In genomic region chr1:17298-17697, GRCh38 we compare ENCODE assay signal across 16 cellular contexts. TPM values are rescaled to one million over a fixed set of nuclear protein-coding genes. Genes with fewer than 3 reads are reported as not detected.
DNase-seq lines count a peak whose midpoint lies in the region; ATAC-seq, FAIRE-seq and TF ChIP-seq lines count a peak whose summit lies in the region.
"Not testable (repeated sequence)": the region's sequence is repeated elsewhere in the genome, so short reads cannot be mapped to it uniquely, and the experiment has no call there.
"Had no signal": no experiment of that assay in that cellular context is flagged by ENCODE, and none has a peak within 500 bp of the region (broad histone marks: within the 10 kb centered on the region; RNA-seq: fewer than 3 reads in every experiment).

No MANE protein-coding gene starts in this region.

- CTCF ChIA-PET in PC-3 (lab: Charles Lee); GM12878 (lab: Yijun Ruan, JAX): not testable (repeated sequence)

- H3K9ac ChIP-seq in PC-3 (ENCODE audit: low read length); GM12878 (ENCODE audit: control insufficient read depth, insufficient read depth, low read length): not testable (repeated sequence)

- not testable (repeated sequence) for H3K4me2 ChIP-seq in PC-3 (ENCODE audit: low read length); GM12878 (ENCODE audit: control insufficient read depth, insufficient read depth)

- not testable (repeated sequence) for TF ChIP-seq EP300 in GM12878 (IDR thresholded peaks at IDR 0.05; ENCODE audit: borderline replicate concordance in 1 of 2, control insufficient read depth in 1 of 2, low read depth in 2 of 2, low read length in 2 of 2)

- H2AFZ ChIP-seq in PC-3 (ENCODE audit: low read length); GM12878 (ENCODE audit: control insufficient read depth, low read depth, low read length): not testable (repeated sequence)

- not testable (repeated sequence) for H3K9me2 ChIP-seq in PC-3 (replicated peaks; ENCODE audit: low read length)

- not testable (repeated sequence) for ATAC-seq in PC-3, GM12878, heart left ventricle, pancreas, upper lobe of right lung

- TF ChIP-seq POLR2A in GM12878 (IDR thresholded peaks at IDR 0.05; ENCODE audit: low read depth, low read length); heart left ventricle (IDR thresholded peaks at IDR 0.05); lower leg skin (IDR thresholded peaks at IDR 0.05): not testable (repeated sequence)

- POLR2A ChIA-PET in PC-3 (lab: Charles Lee; ENCODE audit: unreplicated experiment); GM12878 (lab: Charles Lee): not testable (repeated sequence)

- not testable (repeated sequence) for H3F3A ChIP-seq in PC-3 (ENCODE audit: low read length, unreplicated experiment)

- not testable (repeated sequence) for H3K27me3 ChIP-seq in PC-3 (ENCODE audit: low read length); GM12878 (replicated peaks in 1 of 2; ENCODE audit: control insufficient read depth in 2 of 2, insufficient read depth in 2 of 2, low read length in 1 of 2); heart left ventricle; pancreas; upper lobe of right lung

- SMC1A ChIA-PET in GM12878 (lab: Charles Lee; ENCODE audit: uncharacterized antibody, unreplicated experiment) = not testable (repeated sequence)

- FAIRE-seq in GM12878 (lab: Jason Lieb, UNC); pancreas (lab: Jason Lieb, UNC): not testable (repeated sequence)

- not testable (repeated sequence) for H3K4me3 ChIP-seq in PC-3 (ENCODE audit: low read length); GM12878; heart left ventricle; lower leg skin (ENCODE audit: low read depth, poor library complexity, severe bottlenecking); pancreas; upper lobe of right lung

- not testable (repeated sequence) for TF ChIP-seq CTCF in PC-3 (conservative IDR thresholded peaks at IDR 0.05; ENCODE audit: low read depth, low read length); GM12878 (IDR thresholded peaks at IDR 0.05 in 2 of 3, conservative IDR thresholded peaks at IDR 0.05 in 1 of 3; ENCODE audit: control insufficient read depth in 2 of 3, extremely low read depth in 1 of 3, insufficient read depth in 1 of 3, low read depth in 3 of 3, low read length in 3 of 3); heart left ventricle (IDR thresholded peaks at IDR 0.05); lower leg skin (IDR thresholded peaks at IDR 0.05); pancreas (IDR thresholded peaks at IDR 0.05); upper lobe of right lung (IDR thresholded peaks at IDR 0.05)

- RAD21 ChIA-PET in GM12878 (lab: Charles Lee; ENCODE audit: unreplicated experiment) = not testable (repeated sequence)

- not testable (repeated sequence) for DNase-seq in PC-3; GM12878 (ENCODE audit: low read depth, low spot score)
- DNase-seq in activated CD8-positive, alpha-beta memory T cell treated with anti-CD3 and anti-CD28 coated beads, Interleukin-2, amount 50 U/mL, for 48 hours = peak; percentile 43
- DNase-seq in heart left ventricle (peak in 4 of 5 donors; percentile 7 to 34 (median 16)), lower leg skin (ENCODE audit: low spot score in 2 of 2) (peak; percentile 16 to 85), pancreas (peak; percentile 9 to 85 (median 36)), upper lobe of right lung (peak; percentile 53)
- peak; percentile 0 to 15 for DNase-seq in stimulated activated CD4-positive, alpha-beta T cell treated with anti-CD3 and anti-CD28 coated beads, Interleukin-2, amount 100 ng/mL, for 24 hours

- H3K27ac ChIP-seq in PC-3 (ENCODE audit: low read length); GM12878 (ENCODE audit: control insufficient read depth, insufficient read depth); heart left ventricle; pancreas; upper lobe of right lung: not testable (repeated sequence)

- intact Hi-C loops in PC-3 (cut with micrococcal nuclease); GM12878 (cut with micrococcal nuclease; ENCODE audit: unreplicated experiment); heart left ventricle (cut with DNase I); lower leg skin (cut with DNase I; ENCODE audit: low total_unique reads); pancreas (cut with DNase I); upper lobe of right lung (cut with DNase I): not testable (repeated sequence)

- not testable (repeated sequence) for H4K20me1 ChIP-seq in PC-3 (ENCODE audit: low read length); GM12878 (ENCODE audit: control insufficient read depth, insufficient read depth)

- BruUV-seq in PC-3 (replicated peaks; lab: Mats Ljungman, UMichigan) = TSS peak; percentile 21
- TSS peak; percentile 34 for BruUV-seq in GM12878 (replicated peaks; lab: Mats Ljungman, UMichigan)

- H3K79me2 ChIP-seq in PC-3 (ENCODE audit: low read length); GM12878 (ENCODE audit: control insufficient read depth, insufficient read depth, low read length): not testable (repeated sequence)

- not testable (repeated sequence) for H3K9me3 ChIP-seq in PC-3 (ENCODE audit: low read length); GM12878 (replicated peaks; ENCODE audit: control insufficient read depth, insufficient read depth, low read length); heart left ventricle; pancreas; upper lobe of right lung

- in situ Hi-C loops in GM12878 (cut with MboI) = not testable (repeated sequence)

- not testable (repeated sequence) for H3K4me1 ChIP-seq in PC-3 (ENCODE audit: insufficient read depth, low read length); GM12878 (ENCODE audit: control insufficient read depth, insufficient read depth, low read length); heart left ventricle; pancreas; upper lobe of right lung

- not testable (repeated sequence) for TF ChIP-seq RAD21 in GM12878 (IDR thresholded peaks at IDR 0.05; ENCODE audit: insufficient read depth, low read depth, low read length)

- not testable (repeated sequence) for H3K36me3 ChIP-seq in PC-3 (ENCODE audit: low read depth, low read length); GM12878 (ENCODE audit: control insufficient read depth in 2 of 2, insufficient read depth in 2 of 2, low read length in 1 of 2); heart left ventricle; pancreas; upper lobe of right lung

- WGBS in GM12878 (ENCODE audit: insufficient coverage, insufficient replicate concordance, low lambda C conversion rate, missing lambda C conversion rate) = 92% methylated on average over 8 of the region's 12 CpGs
- WGBS in heart left ventricle, 4 donors = 92 to 96% (median 94%) methylated on average over 6 to 8 of the region's 12 CpGs; no CpG with 5 or more reads in 1 of the 4 donors
- 93 to 97% methylated on average over 6 to 8 of the region's 12 CpGs for WGBS in lower leg skin, 2 donors
- 89 to 98% methylated on average over 7 of the region's 12 CpGs for WGBS in pancreas, 2 donors

RNA-seq across cellular contexts. Expression of gene OR4F5, which starts 47.9 kb away (rescaled TPM):
- total RNA-seq in PC-3 (2014; rRNA removed) (not detected in 2 replicates), GM12878 (2014; rRNA removed) (not detected in 2 replicates), GM12878 (2014; rRNA removed; fragmentation: Illumina TruSeq; extraction: Trizol) (not detected in 2 replicates), GM12878 (2021) (not detected in 2 replicates), heart left ventricle (not detected), lower leg skin (not detected), pancreas (not detected), upper lobe of right lung (not detected)
- not detected in 2 replicates for total RNA-seq in GM12878 (2013; cell fraction: nucleolus; rRNA removed)
- not detected for polyA plus RNA-seq in GM12878 (2011; ENCODE audit: low read depth)
- polyA plus RNA-seq in GM12878 (2011; rRNA removed) (not detected in 2 replicates), GM12878 (2014; fragmentation: Illumina TruSeq; extraction: Trizol) (not detected in 2 replicates), GM12878 (2014; fragmentation: Nextera tagmentation; extraction: Ambion mirVana) (not detected), GM12878 (2014; rRNA removed) (not detected in 2 replicates), GM12878 (2016; fragmentation: Nextera tagmentation; extraction: Ambion mirVana) (not detected), heart left ventricle (not detected), pancreas (not detected)
- not detected in 2 replicates for polyA plus RNA-seq in GM12878 (2011; cell fraction: cytosol; rRNA removed)
- polyA plus RNA-seq in GM12878 (2011; cell fraction: nucleus; rRNA removed) = not detected in 2 replicates
- not detected in 2 replicates for polyA plus RNA-seq in GM12878 (2012)
- polyA minus RNA-seq in GM12878 (2011; rRNA and poly(A)+ RNA removed) = not detected in 2 replicates
- polyA minus RNA-seq in GM12878 (2011; cell fraction: cytosol; rRNA and poly(A)+ RNA removed) = not detected in 2 replicates
- not detected in 2 replicates for polyA minus RNA-seq in GM12878 (2011; cell fraction: nucleus; rRNA and poly(A)+ RNA removed)
- total RNA-seq: activated CD8-positive, alpha-beta memory T cell treated with anti-CD3 and anti-CD28 coated beads for 36 hours; activated T-cell treated with anti-CD3 and anti-CD28 coated beads, Interleukin-2, amount 50 U/mL, for 72 hours; bronchial epithelial cell; GM23248; liver; mononuclear cell; T-helper 2 cell treated with Interferon-gamma antibody and Interleukin-4, amounts not matched to agents 100 ng/mL and 5 ng/mL, for 36 hours; thoracic aorta had no signal
- polyA plus RNA-seq: GM23248, liver had no signal
